In the genomic region with DNA sequence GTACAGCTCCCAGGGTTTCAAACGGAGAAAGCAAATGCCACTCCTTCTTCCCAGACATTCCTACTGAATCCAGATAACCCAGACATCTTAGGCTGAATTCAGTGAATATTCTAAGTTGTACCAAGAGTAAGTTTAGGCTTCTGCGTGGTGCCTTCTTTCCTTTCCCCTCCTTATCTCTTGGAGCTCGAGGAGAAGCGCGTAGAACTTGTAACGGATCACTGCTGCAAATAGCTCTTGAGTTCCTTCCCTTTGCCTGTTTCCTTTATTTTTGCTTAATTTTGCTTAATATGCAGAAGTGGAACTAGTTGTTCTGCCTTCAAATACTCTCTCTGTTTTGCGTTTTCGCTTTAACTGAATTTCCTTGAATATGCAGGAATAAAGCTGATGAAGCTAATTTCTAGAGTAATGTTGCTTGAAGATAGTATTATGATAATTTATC, we compare ENCODE assay signal across 8 cellular contexts. TPM values are rescaled to one million over a fixed set of nuclear protein-coding genes. Genes with fewer than 3 reads are reported as not detected.
DNase-seq lines count a peak whose midpoint lies in the region; ATAC-seq, FAIRE-seq and TF ChIP-seq lines count a peak whose summit lies in the region.

No MANE protein-coding gene starts in this region.

- H3K27me3 Mint-ChIP-seq in activated naive CD4-positive, alpha-beta T cell treated with anti-CD3 and anti-CD28 coated beads for 36 hours (ENCODE audit: low read depth): no peaks in the 10 kb centered on the region

- no peak for FAIRE-seq in pancreas (lab: Jason Lieb, UNC)

- H3K27ac Mint-ChIP-seq in activated naive CD4-positive, alpha-beta T cell treated with anti-CD3 and anti-CD28 coated beads for 36 hours: peak overlapping the region; percentile 77

- no peak for TF ChIP-seq EP300 in esophagus muscularis mucosa (IDR thresholded peaks at IDR 0.05)

- CTCF ChIA-PET in activated naive CD4-positive, alpha-beta T cell treated with anti-CD3 and anti-CD28 coated beads for 36 hours (lab: Charles Lee): interaction anchor here (0.6 to 2.6 kb wide), 10 partner anchors 10 to 440 kb away, joined by 3 to 10 read pairs (median 6); no protein-coding TSS in a partner anchor

- H3K9me3 Mint-ChIP-seq in activated naive CD4-positive, alpha-beta T cell treated with anti-CD3 and anti-CD28 coated beads for 36 hours: no peaks in the 10 kb centered on the region

- peaks cover 41% of the 10 kb centered on the region for H3K4me1 Mint-ChIP-seq in activated naive CD4-positive, alpha-beta T cell treated with anti-CD3 and anti-CD28 coated beads for 36 hours (ENCODE audit: low read depth)

- H3K9me3 ChIP-seq in esophagus muscularis mucosa (no peaks in the 10 kb centered on the region), pancreas (no peaks in the 10 kb centered on the region)

- H3K36me3 ChIP-seq in esophagus muscularis mucosa: no peaks in the 10 kb centered on the region
- H3K36me3 ChIP-seq in pancreas: no peaks in the 10 kb centered on the region

- H3K4me1 ChIP-seq in esophagus muscularis mucosa (peaks cover 19 to 40% (median 33%) of the 10 kb centered on the region in 4 donors), pancreas (peaks cover 7 to 40% (median 34%) of the 10 kb centered on the region in 3 donors)

- peak overlapping the region; percentile 88 for H3K4me3 Mint-ChIP-seq in activated naive CD4-positive, alpha-beta T cell treated with anti-CD3 and anti-CD28 coated beads for 36 hours

- H3K27ac ChIP-seq in esophagus muscularis mucosa (replicated peaks in 1 of 4) (peak overlapping the region; percentile 89 to 93 (median 90)), pancreas (peak overlapping the region; percentile 85 to 95 (median 92))

- no peaks in the 10 kb centered on the region for H3K27me3 ChIP-seq in esophagus muscularis mucosa
- H3K27me3 ChIP-seq in pancreas: no peaks in the 10 kb centered on the region

- peak overlapping the region; percentile 71 to 92 (median 86) for H3K4me3 ChIP-seq in esophagus muscularis mucosa
- H3K4me3 ChIP-seq in pancreas: peak overlapping the region; percentile 88 to 96 (median 92)

- intact Hi-C loops in activated naive CD4-positive, alpha-beta T cell treated with anti-CD3 and anti-CD28 coated beads for 36 hours (cut with micrococcal nuclease): loop anchor here (1.0 to 5.0 kb wide), 5 partner anchors 47 to 1792 kb away; a partner anchor contains a TSS
- intact Hi-C loops in esophagus muscularis mucosa (cut with DNase I): loop anchor here (5.0 to 10.0 kb wide), 2 partner anchors 140 to 212 kb away; no protein-coding TSS in a partner anchor
- intact Hi-C loops in pancreas (cut with DNase I): loop anchor here in 2 of 3 donors (10.0 kb wide), 3 partner anchors 130 to 200 kb away; a partner anchor contains a TSS

- TF ChIP-seq CTCF in esophagus muscularis mucosa (IDR thresholded peaks at IDR 0.05): no peak
- no peak for TF ChIP-seq CTCF in pancreas (IDR thresholded peaks at IDR 0.05)

- no peak for TF ChIP-seq POLR2A in esophagus muscularis mucosa (IDR thresholded peaks at IDR 0.05; ENCODE audit: low read depth)

- 5% methylated on average over 8 of the region's 8 CpGs for WGBS in esophagus muscularis mucosa
- WGBS in pancreas, 2 donors: 0 to 1% methylated on average over 8 of the region's 8 CpGs

- ATAC-seq in SK-N-SH treated with all-trans-retinoic acid at 6 μM for 48 hours: peak; percentile 1; the same call in 2 of the 3 replicates
- no peak for ATAC-seq in pancreas
- no peak for ATAC-seq in GM18519 (IDR thresholded peaks at IDR 0.05; ENCODE audit: low FRiP score, unreplicated experiment)

- no peak for DNase-seq in activated naive CD4-positive, alpha-beta T cell treated with anti-CD3 and anti-CD28 coated beads for 36 hours
- DNase-seq in activated naive CD4-positive, alpha-beta T cell treated with anti-CD3 and anti-CD28 coated beads, Interleukin-2, amount 50 U/mL, for 16 hours: no peak
- DNase-seq in esophagus muscularis mucosa (ENCODE audit: extremely low spot score): no peak
- no peak for DNase-seq in pancreas
- DNase-seq in D341Med (ENCODE audit: low spot score): no peak
- DNase-seq in H4 (ENCODE audit: low spot score): no peak

- no peaks in the 10 kb centered on the region for H3K36me3 Mint-ChIP-seq in activated naive CD4-positive, alpha-beta T cell treated with anti-CD3 and anti-CD28 coated beads for 36 hours (ENCODE audit: low read depth)

TF ChIP-seq in SK-N-SH treated with all-trans-retinoic acid at 6 μM for 48 hours, 23 proteins besides CTCF, POLR2A, EP300 and RAD21 (continues in another document):
- TF ChIP-seq ESRRG (CRISPR knock-in tag; IDR thresholded peaks at IDR 0.05) (no peak), CSDC2 (CRISPR knock-in tag; IDR thresholded peaks at IDR 0.05) (no peak), BACH2 (CRISPR knock-in tag; IDR thresholded peaks at IDR 0.05; ENCODE audit: borderline replicate concordance) (no peak), TOX (CRISPR knock-in tag; IDR thresholded peaks at IDR 0.05; ENCODE audit: borderline replicate concordance) (no peak), ZC3H10 (CRISPR knock-in tag; IDR thresholded peaks at IDR 0.05) (no peak), RARB (CRISPR knock-in tag; IDR thresholded peaks at IDR 0.05) (no peak), ZNF70 (CRISPR knock-in tag; IDR thresholded peaks at IDR 0.05) (no peak)
- TF ChIP-seq, protein P1, sequence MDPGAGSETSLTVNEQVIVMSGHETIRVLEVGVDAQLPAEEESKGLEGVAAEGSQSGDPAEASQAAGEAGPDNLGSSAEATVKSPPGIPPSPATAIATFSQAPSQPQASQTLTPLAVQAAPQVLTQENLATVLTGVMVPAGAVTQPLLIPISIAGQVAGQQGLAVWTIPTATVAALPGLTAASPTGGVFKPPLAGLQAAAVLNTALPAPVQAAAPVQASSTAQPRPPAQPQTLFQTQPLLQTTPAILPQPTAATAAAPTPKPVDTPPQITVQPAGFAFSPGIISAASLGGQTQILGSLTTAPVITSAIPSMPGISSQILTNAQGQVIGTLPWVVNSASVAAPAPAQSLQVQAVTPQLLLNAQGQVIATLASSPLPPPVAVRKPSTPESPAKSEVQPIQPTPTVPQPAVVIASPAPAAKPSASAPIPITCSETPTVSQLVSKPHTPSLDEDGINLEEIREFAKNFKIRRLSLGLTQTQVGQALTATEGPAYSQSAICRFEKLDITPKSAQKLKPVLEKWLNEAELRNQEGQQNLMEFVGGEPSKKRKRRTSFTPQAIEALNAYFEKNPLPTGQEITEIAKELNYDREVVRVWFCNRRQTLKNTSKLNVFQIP (CRISPR knock-in tag; IDR thresholded peaks at IDR 0.05; ENCODE audit: borderline replicate concordance, low read depth): no peak
- TF ChIP-seq, protein P2, sequence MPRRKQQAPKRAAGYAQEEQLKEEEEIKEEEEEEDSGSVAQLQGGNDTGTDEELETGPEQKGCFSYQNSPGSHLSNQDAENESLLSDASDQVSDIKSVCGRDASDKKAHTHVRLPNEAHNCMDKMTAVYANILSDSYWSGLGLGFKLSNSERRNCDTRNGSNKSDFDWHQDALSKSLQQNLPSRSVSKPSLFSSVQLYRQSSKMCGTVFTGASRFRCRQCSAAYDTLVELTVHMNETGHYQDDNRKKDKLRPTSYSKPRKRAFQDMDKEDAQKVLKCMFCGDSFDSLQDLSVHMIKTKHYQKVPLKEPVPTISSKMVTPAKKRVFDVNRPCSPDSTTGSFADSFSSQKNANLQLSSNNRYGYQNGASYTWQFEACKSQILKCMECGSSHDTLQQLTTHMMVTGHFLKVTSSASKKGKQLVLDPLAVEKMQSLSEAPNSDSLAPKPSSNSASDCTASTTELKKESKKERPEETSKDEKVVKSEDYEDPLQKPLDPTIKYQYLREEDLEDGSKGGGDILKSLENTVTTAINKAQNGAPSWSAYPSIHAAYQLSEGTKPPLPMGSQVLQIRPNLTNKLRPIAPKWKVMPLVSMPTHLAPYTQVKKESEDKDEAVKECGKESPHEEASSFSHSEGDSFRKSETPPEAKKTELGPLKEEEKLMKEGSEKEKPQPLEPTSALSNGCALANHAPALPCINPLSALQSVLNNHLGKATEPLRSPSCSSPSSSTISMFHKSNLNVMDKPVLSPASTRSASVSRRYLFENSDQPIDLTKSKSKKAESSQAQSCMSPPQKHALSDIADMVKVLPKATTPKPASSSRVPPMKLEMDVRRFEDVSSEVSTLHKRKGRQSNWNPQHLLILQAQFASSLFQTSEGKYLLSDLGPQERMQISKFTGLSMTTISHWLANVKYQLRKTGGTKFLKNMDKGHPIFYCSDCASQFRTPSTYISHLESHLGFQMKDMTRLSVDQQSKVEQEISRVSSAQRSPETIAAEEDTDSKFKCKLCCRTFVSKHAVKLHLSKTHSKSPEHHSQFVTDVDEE (CRISPR knock-in tag; IDR thresholded peaks at IDR 0.05): no peak
- TF ChIP-seq, protein P3, sequence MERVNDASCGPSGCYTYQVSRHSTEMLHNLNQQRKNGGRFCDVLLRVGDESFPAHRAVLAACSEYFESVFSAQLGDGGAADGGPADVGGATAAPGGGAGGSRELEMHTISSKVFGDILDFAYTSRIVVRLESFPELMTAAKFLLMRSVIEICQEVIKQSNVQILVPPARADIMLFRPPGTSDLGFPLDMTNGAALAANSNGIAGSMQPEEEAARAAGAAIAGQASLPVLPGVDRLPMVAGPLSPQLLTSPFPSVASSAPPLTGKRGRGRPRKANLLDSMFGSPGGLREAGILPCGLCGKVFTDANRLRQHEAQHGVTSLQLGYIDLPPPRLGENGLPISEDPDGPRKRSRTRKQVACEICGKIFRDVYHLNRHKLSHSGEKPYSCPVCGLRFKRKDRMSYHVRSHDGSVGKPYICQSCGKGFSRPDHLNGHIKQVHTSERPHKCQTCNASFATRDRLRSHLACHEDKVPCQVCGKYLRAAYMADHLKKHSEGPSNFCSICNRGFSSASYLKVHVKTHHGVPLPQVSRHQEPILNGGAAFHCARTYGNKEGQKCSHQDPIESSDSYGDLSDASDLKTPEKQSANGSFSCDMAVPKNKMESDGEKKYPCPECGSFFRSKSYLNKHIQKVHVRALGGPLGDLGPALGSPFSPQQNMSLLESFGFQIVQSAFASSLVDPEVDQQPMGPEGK (CRISPR knock-in tag; IDR thresholded peaks at IDR 0.05; ENCODE audit: borderline replicate concordance): no peak
- TF ChIP-seq, protein P4, sequence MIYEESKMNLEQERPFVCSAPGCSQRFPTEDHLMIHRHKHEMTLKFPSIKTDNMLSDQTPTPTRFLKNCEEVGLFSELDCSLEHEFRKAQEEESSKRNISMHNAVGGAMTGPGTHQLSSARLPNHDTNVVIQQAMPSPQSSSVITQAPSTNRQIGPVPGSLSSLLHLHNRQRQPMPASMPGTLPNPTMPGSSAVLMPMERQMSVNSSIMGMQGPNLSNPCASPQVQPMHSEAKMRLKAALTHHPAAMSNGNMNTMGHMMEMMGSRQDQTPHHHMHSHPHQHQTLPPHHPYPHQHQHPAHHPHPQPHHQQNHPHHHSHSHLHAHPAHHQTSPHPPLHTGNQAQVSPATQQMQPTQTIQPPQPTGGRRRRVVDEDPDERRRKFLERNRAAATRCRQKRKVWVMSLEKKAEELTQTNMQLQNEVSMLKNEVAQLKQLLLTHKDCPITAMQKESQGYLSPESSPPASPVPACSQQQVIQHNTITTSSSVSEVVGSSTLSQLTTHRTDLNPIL (CRISPR knock-in tag; IDR thresholded peaks at IDR 0.05; ENCODE audit: low read depth): no peak

RNA-seq across cellular contexts. Expression of a gene that starts 1.0 kb away (rescaled TPM):
- 10 to 100 TPM in 1 of 2 experiments, 1 to 10 TPM in 1; 8.3 to 11.3 TPM for total RNA-seq in activated naive CD4-positive, alpha-beta T cell treated with anti-CD3 and anti-CD28 coated beads for 36 hours
- 1 to 10 TPM; 4.7 to 8.7 (median 5.7) TPM for total RNA-seq in esophagus muscularis mucosa
- total RNA-seq in pancreas: 10 to 100 TPM; 16.0 to 25.2 (median 17.5) TPM
- polyA plus RNA-seq in pancreas: 10 to 100 TPM; 11.4 to 16.3 TPM
- 0.68 and 1.3 TPM in 2 replicates for total RNA-seq in H4 (2014; rRNA removed; shearing (Covaris generic))
